In the genomic region with DNA sequence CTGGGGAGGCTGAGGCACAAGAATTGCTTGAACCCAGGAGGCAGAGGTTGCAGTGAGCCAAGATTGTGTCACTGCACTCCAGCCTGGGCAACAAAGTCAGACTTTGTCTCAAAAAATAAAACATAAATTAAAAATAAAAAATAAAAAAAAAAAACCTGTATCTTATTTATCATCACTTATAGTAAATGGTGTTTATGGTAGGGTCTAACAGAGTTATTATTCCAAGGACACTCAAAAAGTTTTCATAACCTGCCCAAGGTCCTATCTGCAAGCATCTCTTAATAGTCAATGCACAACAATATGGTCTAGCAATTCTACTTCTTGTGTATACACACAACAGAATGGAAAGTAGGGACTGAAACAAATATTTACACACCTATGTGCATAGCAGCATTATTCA, we compare ENCODE assay signal across 26 cellular contexts. TPM values are rescaled to one million over a fixed set of nuclear protein-coding genes. Genes with fewer than 3 reads are reported as not detected.
DNase-seq lines count a peak whose midpoint lies in the region; ATAC-seq and TF ChIP-seq lines count a peak whose summit lies in the region.
"Had no signal": no experiment of that assay in that cellular context is flagged by ENCODE, and none has a peak within 500 bp of the region (broad histone marks: within the 10 kb centered on the region; RNA-seq: fewer than 3 reads in every experiment).

No MANE protein-coding gene starts in this region.

- no peaks in the 10 kb centered on the region for H3K27me3 ChIP-seq in SK-N-SH (ENCODE audit: insufficient read depth)
- H3K27me3 ChIP-seq: BE2C, BLaER1 had no signal

- H3K9me3 Mint-ChIP-seq in mesothelial cell of epicardium (peaks cover 13% of the 10 kb centered on the region), WTC11 (peaks cover 15% of the 10 kb centered on the region)

- CTCF ChIA-PET in WTC11 (lab: Charles Lee) (no interaction called here), SK-N-SH (lab: Yijun Ruan, JAX) (no interaction called here)

- no peak overlapping the region for H2AFZ ChIP-seq in SK-N-SH (ENCODE audit: low read depth)

- H3K9me3 ChIP-seq in SK-N-MC (ENCODE audit: low read depth, low read length) (no peaks in the 10 kb centered on the region), SK-N-SH (peaks cover 11% of the 10 kb centered on the region; the same call in 1 of the 2 replicates)
- H3K9me3 ChIP-seq: BE2C had no signal

- no peaks in the 10 kb centered on the region for H4K20me1 ChIP-seq in SK-N-SH (ENCODE audit: insufficient read depth)
- H4K20me1 ChIP-seq: BLaER1 had no signal

- H3K9ac ChIP-seq in SK-N-MC (ENCODE audit: insufficient read length) (no peak overlapping the region), SK-N-SH (no peak overlapping the region)
- H3K9ac ChIP-seq: BLaER1 had no signal

- H3K4me2 ChIP-seq in SK-N-SH = no peak overlapping the region
- H3K4me2 ChIP-seq: BLaER1 had no signal

- H3K36me3 ChIP-seq in SK-N-MC (ENCODE audit: insufficient read depth, low read length) (no peaks in the 10 kb centered on the region), SK-N-SH (replicated peaks in 1 of 2; ENCODE audit: control insufficient read depth in 1 of 2, insufficient read depth in 2 of 2, low read length in 1 of 2) (no peaks in the 10 kb centered on the region)
- H3K36me3 ChIP-seq: BE2C, BLaER1 had no signal

- no peaks in the 10 kb centered on the region for H3K9me2 ChIP-seq in SK-N-SH

- no peak for ATAC-seq in WTC11
- ATAC-seq in GM18517 (IDR thresholded peaks at IDR 0.05; ENCODE audit: unreplicated experiment) = no peak
- ATAC-seq: GM12878 had no signal

- H3K4me1 Mint-ChIP-seq in mesothelial cell of epicardium (peaks cover 66% of the 10 kb centered on the region), WTC11 (peaks cover 75% of the 10 kb centered on the region)
- H3K4me1 Mint-ChIP-seq: CD14-positive monocyte; CD4-positive, CD25-positive, alpha-beta regulatory T cell; CD8-positive, alpha-beta memory T cell had no signal

- H3K4me3 ChIP-seq in LNCaP clone FGC (ENCODE audit: low read depth, low read length) = no peak overlapping the region
- peak overlapping the region; percentile 67; the same call in 1 of the 2 replicates for H3K4me3 ChIP-seq in SK-N-MC
- H3K4me3 ChIP-seq in SK-N-SH (ENCODE audit: low read depth in 2 of 2, low read length in 1 of 2) = no peak overlapping the region
- H3K4me3 ChIP-seq: BLaER1, GM12878 had no signal

- peak; percentile 54 for DNase-seq in LNCaP clone FGC (ENCODE audit: low read depth)
- DNase-seq in SK-N-MC (ENCODE audit: low read depth, low spot score) = no peak
- no peak for DNase-seq in mesothelial cell of epicardium (ENCODE audit: low spot score in 2 of 2, unreplicated experiment in 2 of 2)
- no peak for DNase-seq in WTC11 (ENCODE audit: low spot score)
- no peak for DNase-seq in SK-N-SH
- DNase-seq: 8988T; ACHN; BE2C; C1 segment of cervical spinal cord; CD4-positive, alpha-beta memory T cell; CD4-positive, CD25-positive, alpha-beta regulatory T cell; CD8-positive, alpha-beta memory T cell; COR-L47; DMS 273 treated with DMSO at 0.1 percent for 48 hours; DMS153; DMS53; DMS79; DND-41; EL; GDM1 had no signal

- POLR2A ChIA-PET in WTC11 (lab: Charles Lee) (interaction anchor here (0.7 kb wide), 1 partner anchor 249 kb away, joined by 3 read pairs; no protein-coding TSS in a partner anchor), SK-N-SH (lab: Yijun Ruan, JAX) (no interaction called here)

- H3K27ac Mint-ChIP-seq in mesothelial cell of epicardium (peak overlapping the region; percentile 64), WTC11 (no peak overlapping the region)
- H3K27ac Mint-ChIP-seq: CD14-positive monocyte; CD4-positive, CD25-positive, alpha-beta regulatory T cell; CD8-positive, alpha-beta memory T cell had no signal

- H3K79me2 ChIP-seq in SK-N-SH (ENCODE audit: insufficient read depth) = no peaks in the 10 kb centered on the region

- H3F3A ChIP-seq in SK-N-SH (replicated peaks; ENCODE audit: insufficient read depth) = no peaks in the 10 kb centered on the region

- no peaks in the 10 kb centered on the region for H3K27me3 Mint-ChIP-seq in mesothelial cell of epicardium (ENCODE audit: low read depth)
- peaks cover 4% of the 10 kb centered on the region for H3K27me3 Mint-ChIP-seq in WTC11 (ENCODE audit: low read depth)

- peaks cover 0 to 39% of the 10 kb centered on the region in 2 experiments; a peak in 1 of 4 replicates for H3K4me1 ChIP-seq in SK-N-SH (ENCODE audit: control insufficient read depth in 1 of 2, insufficient read depth in 2 of 2, low read depth in 1 of 2, low read length in 1 of 2)
- H3K4me1 ChIP-seq: BE2C, BLaER1 had no signal

- H3K36me3 Mint-ChIP-seq in mesothelial cell of epicardium (peaks cover 9% of the 10 kb centered on the region), WTC11 (peaks cover 9% of the 10 kb centered on the region; the same call in 1 of the 2 replicates)
- H3K36me3 Mint-ChIP-seq: CD14-positive monocyte; CD4-positive, alpha-beta memory T cell; CD4-positive, CD25-positive, alpha-beta regulatory T cell; CD8-positive, alpha-beta memory T cell had no signal

- H3K4me3 Mint-ChIP-seq in mesothelial cell of epicardium (no peak overlapping the region), WTC11 (no peak overlapping the region)
- H3K4me3 Mint-ChIP-seq: CD14-positive monocyte; CD4-positive, alpha-beta memory T cell; CD4-positive, CD25-positive, alpha-beta regulatory T cell; CD8-positive, alpha-beta memory T cell had no signal

- no peak for TF ChIP-seq RAD21 in SK-N-SH (IDR thresholded peaks at IDR 0.05; ENCODE audit: low read length)

- TF ChIP-seq EP300 in SK-N-SH (IDR thresholded peaks at IDR 0.05; ENCODE audit: borderline replicate concordance in 1 of 2, low read depth in 1 of 2, low read length in 1 of 2) = no peak

- peak overlapping the region; percentile 92; the same call in 1 of the 2 replicates for H3K27ac ChIP-seq in SK-N-MC
- no peak overlapping the region for H3K27ac ChIP-seq in SK-N-SH (ENCODE audit: low read depth in 2 of 2, low read length in 1 of 2)
- H3K27ac ChIP-seq: BLaER1 had no signal

- TF ChIP-seq CTCF in LNCaP clone FGC (IDR thresholded peaks at IDR 0.05; ENCODE audit: control insufficient read depth, extremely low read depth, insufficient read depth) (no peak), mesothelial cell of epicardium (IDR thresholded peaks at IDR 0.05; ENCODE audit: unreplicated experiment) (no peak), WTC11 (IDR thresholded peaks at IDR 0.05) (no peak), SK-N-SH (IDR thresholded peaks at IDR 0.05) (no peak)

TF ChIP-seq in WTC11, 78 proteins besides CTCF, POLR2A, EP300 and RAD21 (continues in another document):
- TF ChIP-seq, protein P1, sequence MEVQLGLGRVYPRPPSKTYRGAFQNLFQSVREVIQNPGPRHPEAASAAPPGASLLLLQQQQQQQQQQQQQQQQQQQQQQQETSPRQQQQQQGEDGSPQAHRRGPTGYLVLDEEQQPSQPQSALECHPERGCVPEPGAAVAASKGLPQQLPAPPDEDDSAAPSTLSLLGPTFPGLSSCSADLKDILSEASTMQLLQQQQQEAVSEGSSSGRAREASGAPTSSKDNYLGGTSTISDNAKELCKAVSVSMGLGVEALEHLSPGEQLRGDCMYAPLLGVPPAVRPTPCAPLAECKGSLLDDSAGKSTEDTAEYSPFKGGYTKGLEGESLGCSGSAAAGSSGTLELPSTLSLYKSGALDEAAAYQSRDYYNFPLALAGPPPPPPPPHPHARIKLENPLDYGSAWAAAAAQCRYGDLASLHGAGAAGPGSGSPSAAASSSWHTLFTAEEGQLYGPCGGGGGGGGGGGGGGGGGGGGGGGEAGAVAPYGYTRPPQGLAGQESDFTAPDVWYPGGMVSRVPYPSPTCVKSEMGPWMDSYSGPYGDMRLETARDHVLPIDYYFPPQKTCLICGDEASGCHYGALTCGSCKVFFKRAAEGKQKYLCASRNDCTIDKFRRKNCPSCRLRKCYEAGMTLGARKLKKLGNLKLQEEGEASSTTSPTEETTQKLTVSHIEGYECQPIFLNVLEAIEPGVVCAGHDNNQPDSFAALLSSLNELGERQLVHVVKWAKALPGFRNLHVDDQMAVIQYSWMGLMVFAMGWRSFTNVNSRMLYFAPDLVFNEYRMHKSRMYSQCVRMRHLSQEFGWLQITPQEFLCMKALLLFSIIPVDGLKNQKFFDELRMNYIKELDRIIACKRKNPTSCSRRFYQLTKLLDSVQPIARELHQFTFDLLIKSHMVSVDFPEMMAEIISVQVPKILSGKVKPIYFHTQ (CRISPR knock-in tag; IDR thresholded peaks at IDR 0.05) = no peak
- no peak for TF ChIP-seq SP1 (CRISPR knock-in tag; conservative IDR thresholded peaks at IDR 0.05)

TF ChIP-seq in SK-N-SH, 30 proteins besides CTCF, POLR2A, EP300 and RAD21 (continues in another document):
- TF ChIP-seq, protein P2, sequence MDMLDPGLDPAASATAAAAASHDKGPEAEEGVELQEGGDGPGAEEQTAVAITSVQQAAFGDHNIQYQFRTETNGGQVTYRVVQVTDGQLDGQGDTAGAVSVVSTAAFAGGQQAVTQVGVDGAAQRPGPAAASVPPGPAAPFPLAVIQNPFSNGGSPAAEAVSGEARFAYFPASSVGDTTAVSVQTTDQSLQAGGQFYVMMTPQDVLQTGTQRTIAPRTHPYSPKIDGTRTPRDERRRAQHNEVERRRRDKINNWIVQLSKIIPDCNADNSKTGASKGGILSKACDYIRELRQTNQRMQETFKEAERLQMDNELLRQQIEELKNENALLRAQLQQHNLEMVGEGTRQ (IDR thresholded peaks at IDR 0.05; ENCODE audit: borderline replicate concordance, low read depth, low read length) = no peak
- no peak for TF ChIP-seq RCOR1 (IDR thresholded peaks at IDR 0.05; ENCODE audit: low read length)
- no peak for TF ChIP-seq POLR2AphosphoS5 (IDR thresholded peaks at IDR 0.05; ENCODE audit: low read depth, low read length)
- no peak for TF ChIP-seq SMC3 (IDR thresholded peaks at IDR 0.05; ENCODE audit: low read depth, low read length)
- no peak for TF ChIP-seq MXI1 (IDR thresholded peaks at IDR 0.05; ENCODE audit: low read depth, low read length)
- TF ChIP-seq FOXJ3 (CRISPR knock-in tag; IDR thresholded peaks at IDR 0.05) = no peak

RNA-seq across cellular contexts. Expression of a gene that starts 47.3 kb away (rescaled TPM):
- total RNA-seq in mesothelial cell of epicardium (69.1 to 79.4 TPM (median 72.5 TPM) in 3 replicates), WTC11 (2021) (68.3 to 77.5 TPM (median 75.3 TPM) in 3 replicates)
- polyA plus RNA-seq in SK-N-SH (2012; rRNA removed) = 0.03 TPM in 1 of 2 replicates, not detected in the other
- 0.06 and 0.13 TPM in 2 replicates for polyA plus RNA-seq in SK-N-SH (2012; cell fraction: cytosol; rRNA removed)
- 0.04 and 0.05 TPM in 2 replicates for polyA plus RNA-seq in SK-N-SH (2012; cell fraction: nucleus; rRNA removed)
- total RNA-seq: CD8-positive, alpha-beta memory T cell; G401; GM12878 had no signal
- polyA plus RNA-seq: AG04450; CD14-positive monocyte; CD4-positive, alpha-beta memory T cell; CD8-positive, alpha-beta memory T cell; GM12878 had no signal
